Comparison of ENCODE assay signal across 18 cellular contexts in the genomic region with DNA sequence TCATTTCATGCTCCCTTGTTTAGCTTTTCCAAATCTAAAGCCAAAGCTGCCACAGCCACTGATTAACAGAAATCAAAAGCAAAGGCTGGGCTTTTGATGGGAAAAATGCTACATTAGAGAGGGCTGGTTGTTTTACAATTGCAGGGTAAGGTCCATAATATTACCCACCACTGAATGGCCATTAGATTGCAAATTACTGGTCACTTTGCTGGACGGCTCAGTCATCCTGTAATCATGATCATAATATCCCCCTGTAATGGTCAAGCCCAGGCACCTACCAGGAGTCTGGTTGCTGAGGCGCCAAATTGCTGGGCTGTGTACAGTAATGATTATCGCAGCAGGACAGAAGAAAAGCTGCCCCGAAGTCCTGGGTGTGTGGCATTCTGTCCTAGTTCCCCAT.
DNase-seq lines count a peak whose midpoint lies in the region; ATAC-seq and TF ChIP-seq lines count a peak whose summit lies in the region.
"Had no signal": no experiment of that assay in that cellular context is flagged by ENCODE, and none has a peak within 500 bp of the region (broad histone marks: within the 10 kb centered on the region; RNA-seq: fewer than 3 reads in every experiment).

No MANE protein-coding gene starts in this region.

- H3K9me3 ChIP-seq in Karpas-422 (ENCODE audit: low read length), result no peaks in the 10 kb centered on the region
- H3K9me3 ChIP-seq in CD4-positive, alpha-beta T cell (ENCODE audit: control insufficient read depth, low read length), result no peaks in the 10 kb centered on the region
- H3K9me3 ChIP-seq: SK-N-SH had no signal

- peaks cover 29% of the 10 kb centered on the region for H3K27me3 Mint-ChIP-seq in CD4-positive, alpha-beta T cell

- no peak overlapping the region for H2AFZ ChIP-seq in Karpas-422 (ENCODE audit: low read length)

- no peaks in the 10 kb centered on the region for H3K27me3 ChIP-seq in Karpas-422 (ENCODE audit: low read length)
- H3K27me3 ChIP-seq in CD4-positive, alpha-beta T cell (ENCODE audit: control insufficient read depth, insufficient read depth, low read length), result peaks cover 6% of the 10 kb centered on the region

- no peak overlapping the region for H3K4me2 ChIP-seq in Karpas-422 (ENCODE audit: low read depth, low read length, poor library complexity, severe bottlenecking)
- H3K4me2 ChIP-seq: SK-N-SH had no signal

- no peak for ATAC-seq in CD4-positive, alpha-beta T cell (ENCODE audit: poor library complexity)

- H3K36me3 ChIP-seq in Karpas-422 (ENCODE audit: insufficient read depth, low read length), result no peaks in the 10 kb centered on the region

- CTCF ChIA-PET in CD4-positive, alpha-beta T cell (lab: Charles Lee), result no interaction called here

- H3K4me1 ChIP-seq in Karpas-422 (ENCODE audit: low read length), result peaks cover 8% of the 10 kb centered on the region

- H3K9me2 ChIP-seq in Karpas-422 (replicated peaks; ENCODE audit: insufficient read depth, low read length), result no peaks in the 10 kb centered on the region
- H3K9me2 ChIP-seq: SK-N-SH had no signal

- no peak overlapping the region for H3K27ac Mint-ChIP-seq in CD4-positive, alpha-beta T cell

- no peaks in the 10 kb centered on the region for H3K9me3 Mint-ChIP-seq in CD4-positive, alpha-beta T cell

- TF ChIP-seq CTCF in CD4-positive, alpha-beta T cell (IDR thresholded peaks at IDR 0.05), result no peak

- H3K36me3 Mint-ChIP-seq in CD4-positive, alpha-beta T cell (ENCODE audit: low read depth), result no peaks in the 10 kb centered on the region

- H4K20me1 ChIP-seq in Karpas-422 (ENCODE audit: insufficient read depth, low read depth, low read length), result no peaks in the 10 kb centered on the region

- H3K4me3 ChIP-seq in Karpas-422 (ENCODE audit: low read length), result no peak overlapping the region

- no peaks in the 10 kb centered on the region for H3K79me2 ChIP-seq in Karpas-422 (ENCODE audit: low read length)

- no peak overlapping the region for H3K9ac ChIP-seq in Karpas-422 (ENCODE audit: low read length)
- H3K9ac ChIP-seq: SK-N-SH had no signal

- POLR2A ChIA-PET in CD4-positive, alpha-beta T cell (lab: Charles Lee), result no interaction called here

- DNase-seq in Karpas-422 (peak; percentile 10), NCI-H2227 treated with DMSO at 0.1 percent for 48 hours (lab: John Stamatoyannopoulos, UW) (peak; percentile 94), NCI-H2029 treated with DMSO at 0.1 percent for 48 hours (lab: John Stamatoyannopoulos, UW) (no peak)
- DNase-seq in stimulated activated CD4-positive, alpha-beta T cell treated with anti-CD3 and anti-CD28 coated beads, Interleukin-2, amount 100 ng/mL, for 24 hours, result no peak
- no peak for DNase-seq in effector CD8-positive, alpha-beta T cell (lab: John Stamatoyannopoulos, UW)
- DNase-seq in CD4-positive, alpha-beta T cell, result no peak
- DNase-seq: DMS153, DND-41, IMR-90, KG1, MM.1S, NCI-H187 treated with DMSO at 0.1 percent for 48 hours, NCI-H2107, NCI-H446 treated with DMSO at 0.1 percent for 48 hours, NCI-H526, SK-N-SH, SW 1271 had no signal

- no peak overlapping the region for H3K4me3 Mint-ChIP-seq in CD4-positive, alpha-beta T cell

- H3K27ac ChIP-seq in Karpas-422 (ENCODE audit: low read length), result no peak overlapping the region
- H3K27ac ChIP-seq in cingulate gyrus (ENCODE audit: low read depth, low read length), result peak overlapping the region; percentile 96
- no peak overlapping the region for H3K27ac ChIP-seq in CD4-positive, alpha-beta T cell (ENCODE audit: low read depth, low read length)

- intact Hi-C loops in CD4-positive, alpha-beta T cell (cut with DNase I, micrococcal nuclease), result no loop called here

- no peaks in the 10 kb centered on the region for H3K4me1 Mint-ChIP-seq in CD4-positive, alpha-beta T cell (ENCODE audit: low read depth)

Comparison
In these comparisons a context has a peak if more than half of its experiments do, and no peak if none do; other contexts are left out.
1. DNase-seq: peak in Karpas-422 (single experiment) and NCI-H2227 treated with DMSO at 0.1 percent for 48 hours (single experiment); none in stimulated activated CD4-positive, alpha-beta T cell treated with anti-CD3 and anti-CD28 coated beads, Interleukin-2, amount 100 ng/mL, for 24 hours (0 of 2), NCI-H2029 treated with DMSO at 0.1 percent for 48 hours (single experiment), effector CD8-positive, alpha-beta T cell (single experiment) and CD4-positive, alpha-beta T cell (0 of 10).